28 cellular contexts compared by ENCODE assay signal in genomic region chr7:14045651-14046050, GRCh38.
"Had no signal": no experiment of that assay in that cellular context is flagged by ENCODE, and none has a peak within 500 bp of the region (broad histone marks: within the 10 kb centered on the region; RNA-seq: fewer than 3 reads in every experiment).

No MANE protein-coding gene starts in this region.

- ATAC-seq: psoas muscle; right cardiac atrium; right lobe of liver; stimulated activated effector memory CD8-positive, alpha-beta T cell treated with anti-CD3 and anti-CD28 coated beads, Interleukin-12 subunit alpha, Interleukin-12 subunit beta, amount 100 ng/mL, for 72 hours; stimulated activated naive B cell treated with anti-CD40 and anti-IgM and Interleukin-4, amounts not matched to agents 10 μg/mL and 1 μg/mL and 100 μg/mL, for 72 hours had no signal

- H3K36me3 Mint-ChIP-seq: neural progenitor cell; stimulated activated effector memory CD8-positive, alpha-beta T cell treated with anti-CD3 and anti-CD28 coated beads, Interleukin-12 subunit alpha, Interleukin-12 subunit beta, amount 100 ng/mL, for 72 hours; stimulated activated naive B cell treated with anti-CD40 and anti-IgM and Interleukin-4, amounts not matched to agents 10 μg/mL and 1 μg/mL and 100 μg/mL, for 72 hours had no signal

- H3K27me3 ChIP-seq: neural progenitor cell, ovary, right lobe of liver, sigmoid colon, stomach, thyroid gland, tibial nerve, upper lobe of left lung, vagina had no signal

- H3K36me3 ChIP-seq: neural progenitor cell, ovary, right lobe of liver, sigmoid colon, stomach, thoracic aorta, thyroid gland, tibial nerve, upper lobe of left lung, vagina had no signal

- H3K4me1 Mint-ChIP-seq: nephron; neural progenitor cell; stimulated activated effector memory CD8-positive, alpha-beta T cell treated with anti-CD3 and anti-CD28 coated beads, Interleukin-12 subunit alpha, Interleukin-12 subunit beta, amount 100 ng/mL, for 72 hours; stimulated activated naive B cell treated with anti-CD40 and anti-IgM and Interleukin-4, amounts not matched to agents 10 μg/mL and 1 μg/mL and 100 μg/mL, for 72 hours had no signal

- H3K9me3 Mint-ChIP-seq: nephron, neural progenitor cell had no signal

- H3K4me1 ChIP-seq: neural progenitor cell, parathyroid adenoma, psoas muscle, right lobe of liver, sigmoid colon, stomach, thyroid gland, tibial nerve, upper lobe of left lung, vagina had no signal

- H3K9ac ChIP-seq: neural progenitor cell, parathyroid adenoma had no signal

- FAIRE-seq: small intestine, urothelium cell line had no signal

- H3K9me3 ChIP-seq: ovary, psoas muscle, right lobe of liver, sigmoid colon, stomach, thoracic aorta, thyroid gland, tibial nerve, upper lobe of left lung, vagina had no signal

- H2AFZ ChIP-seq: neural progenitor cell, parathyroid adenoma had no signal

- H3K4me3 ChIP-seq: neural progenitor cell, ovary, psoas muscle, right lobe of liver, sigmoid colon, stomach, thoracic aorta, thyroid gland, tibial nerve, upper lobe of left lung, vagina had no signal

- DNase-seq: occipital lobe; ovary; posterior cingulate gyrus; psoas muscle; right cardiac atrium; right lobe of liver; sigmoid colon; small intestine; stimulated activated CD4-positive, alpha-beta T cell treated with anti-CD3 and anti-CD28 coated beads, Interleukin-15, amount 100 ng/mL, for 24 hours; stimulated activated CD4-positive, alpha-beta T cell treated with anti-CD3 and anti-CD28 coated beads, Interleukin-2, amount 100 ng/mL, for 24 hours; stimulated activated CD4-positive, alpha-beta T cell treated with anti-CD3 and anti-CD28 coated beads, Interleukin-2, amount 100 ng/mL, for 48 hours; stimulated activated CD4-positive, alpha-beta T cell treated with anti-CD3 and anti-CD28 coated beads, Interleukin-4, amount 100 ng/mL, for 24 hours; stimulated activated naive B cell treated with anti-CD40 and anti-IgM and Interleukin-4, amounts not matched to agents 10 μg/mL and 1 μg/mL and 100 μg/mL, for 72 hours; stimulated activated naive CD4-positive, alpha-beta T cell treated with Interleukin-2 at 50 U/mL for 16 hours; stomach; thyroid gland; trophoblast cell; upper lobe of left lung had no signal

- H3K27ac Mint-ChIP-seq: nephron; neural progenitor cell; progenitor cell of endocrine pancreas; stimulated activated effector memory CD8-positive, alpha-beta T cell treated with anti-CD3 and anti-CD28 coated beads, Interleukin-12 subunit alpha, Interleukin-12 subunit beta, amount 100 ng/mL, for 72 hours; stimulated activated naive B cell treated with anti-CD40 and anti-IgM and Interleukin-4, amounts not matched to agents 10 μg/mL and 1 μg/mL and 100 μg/mL, for 72 hours; stimulated activated naive CD8-positive, alpha-beta T cell treated with anti-CD3 and anti-CD28 coated beads, Interleukin-15, Interleukin-2, amounts not matched to agents 100 ng/mL and 50 ng/mL, for 24 hours had no signal

- H3K27me3 Mint-ChIP-seq: progenitor cell of endocrine pancreas; stimulated activated naive B cell treated with anti-CD40 and anti-IgM and Interleukin-4, amounts not matched to agents 10 μg/mL and 1 μg/mL and 100 μg/mL, for 72 hours; stimulated activated naive CD8-positive, alpha-beta T cell treated with anti-CD3 and anti-CD28 coated beads, Interleukin-15, Interleukin-2, amounts not matched to agents 100 ng/mL and 50 ng/mL, for 24 hours had no signal

- H3K4me2 ChIP-seq: neural progenitor cell had no signal

- H3K4me3 Mint-ChIP-seq: nephron; stimulated activated effector memory CD8-positive, alpha-beta T cell treated with anti-CD3 and anti-CD28 coated beads, Interleukin-12 subunit alpha, Interleukin-12 subunit beta, amount 100 ng/mL, for 72 hours; stimulated activated naive B cell treated with anti-CD40 and anti-IgM and Interleukin-4, amounts not matched to agents 10 μg/mL and 1 μg/mL and 100 μg/mL, for 72 hours; stimulated activated naive CD8-positive, alpha-beta T cell treated with anti-CD3 and anti-CD28 coated beads, Interleukin-15, Interleukin-2, amounts not matched to agents 100 ng/mL and 50 ng/mL, for 24 hours had no signal

- H3K79me2 ChIP-seq: parathyroid adenoma had no signal

- H3K27ac ChIP-seq: neural progenitor cell, ovary, parathyroid adenoma, psoas muscle, right lobe of liver, sigmoid colon, stomach, thoracic aorta, thyroid gland, tibial nerve, upper lobe of left lung, vagina had no signal
